In genomic region chr5:68273717-68274409, GRCh38 we compare ENCODE assay signal across 9 cellular contexts. TPM values are rescaled to one million over a fixed set of nuclear protein-coding genes. Genes with fewer than 3 reads are reported as not detected.
A peak's percentile ranks its signal among the peaks of the same experiment; 100 is the strongest.
DNase-seq lines count a peak whose midpoint lies in the region; ATAC-seq and TF ChIP-seq lines count a peak whose summit lies in the region.
"Had no signal": no experiment of that assay in that cellular context is flagged by ENCODE, and none has a peak within 500 bp of the region (broad histone marks: within the 10 kb centered on the region; RNA-seq: fewer than 3 reads in every experiment).

No MANE protein-coding gene starts in this region.

- H3K4me1 ChIP-seq in uterus = peaks cover 9 to 16% of the 10 kb centered on the region in 2 donors
- H3K4me1 ChIP-seq: testis had no signal

- intact Hi-C loops in Right ventricle myocardium superior (cut with DNase I) = loop anchor here (10.0 kb wide), 1 partner anchor 579 kb away; no protein-coding TSS in a partner anchor
- intact Hi-C loops in cardiac septum (cut with DNase I) = no loop called here
- intact Hi-C loops in uterus (cut with DNase I; ENCODE audit: low total_unique reads) = no loop called here

- peaks cover 70% of the 10 kb centered on the region for H3K4me1 Mint-ChIP-seq in central memory CD8-positive, alpha-beta T cell

- peak; percentile 86 for ATAC-seq in Right ventricle myocardium superior (ENCODE audit: poor library complexity)
- ATAC-seq in HG02973 (IDR thresholded peaks at IDR 0.05; ENCODE audit: unreplicated experiment) = peak; percentile 40
- ATAC-seq in central memory CD8-positive, alpha-beta T cell (replicated peaks; ENCODE audit: extremely low read depth, poor library complexity, severe bottlenecking) = no peak
- ATAC-seq in HG03520 (IDR thresholded peaks at IDR 0.05; ENCODE audit: unreplicated experiment) = no peak

- H3K9me3 Mint-ChIP-seq in central memory CD8-positive, alpha-beta T cell = no peaks in the 10 kb centered on the region

- no peaks in the 10 kb centered on the region for H3K27me3 Mint-ChIP-seq in central memory CD8-positive, alpha-beta T cell

- no peaks in the 10 kb centered on the region for H3K27me3 ChIP-seq in uterus
- H3K27me3 ChIP-seq: testis had no signal

- no peak overlapping the region for H3K4me3 ChIP-seq in uterus
- H3K4me3 ChIP-seq: testis had no signal

- peak overlapping the region; percentile 66 to 78 for H3K27ac ChIP-seq in uterus
- H3K27ac ChIP-seq: testis had no signal

- no peaks in the 10 kb centered on the region for H3K9me3 ChIP-seq in uterus
- H3K9me3 ChIP-seq: testis had no signal

- no peak for TF ChIP-seq CTCF in uterus (IDR thresholded peaks at IDR 0.05)

- H3K4me3 Mint-ChIP-seq in central memory CD8-positive, alpha-beta T cell = no peak overlapping the region

- no peak for TF ChIP-seq POLR2A in uterus (IDR thresholded peaks at IDR 0.05)

- DNase-seq in Right ventricle myocardium superior = no peak
- DNase-seq in cardiac septum (ENCODE audit: low spot score) = no peak
- no peak for DNase-seq in central memory CD8-positive, alpha-beta T cell (ENCODE audit: low spot score in 2 of 2)
- no peak for DNase-seq in uterus
- no peak for DNase-seq in NCI-H2029 treated with DMSO at 0.1 percent for 48 hours (lab: John Stamatoyannopoulos, UW)
- DNase-seq in NCI-H146 (lab: John Stamatoyannopoulos, UW) = no peak
- DNase-seq: testis had no signal

- H3K36me3 Mint-ChIP-seq in central memory CD8-positive, alpha-beta T cell (ENCODE audit: insufficient read depth) = peaks cover 36% of the 10 kb centered on the region

- H3K27ac Mint-ChIP-seq in central memory CD8-positive, alpha-beta T cell (ENCODE audit: low read depth) = peak overlapping the region; percentile 94

- no peaks in the 10 kb centered on the region for H3K36me3 ChIP-seq in uterus

RNA-seq across cellular contexts. Expression of gene PIK3R1, which starts 58.3 kb away (rescaled TPM):
- total RNA-seq in Right ventricle myocardium superior (103 TPM), cardiac septum (166 TPM), uterus (100 to 1,000 TPM; 101 to 358 (median 190) TPM)

Comparison
In these comparisons a context has a peak if more than half of its experiments do, and no peak if none do; other contexts are left out.
1. ATAC-seq: peak in Right ventricle myocardium superior (single experiment) and HG02973 (single experiment); none in central memory CD8-positive, alpha-beta T cell (single experiment) and HG03520 (single experiment).